14 cellular contexts compared by ENCODE assay signal in genomic region chr7:47295606-47296005, GRCh38.
"Had no signal": no experiment of that assay in that cellular context is flagged by ENCODE, and none has a peak within 500 bp of the region (broad histone marks: within the 10 kb centered on the region; RNA-seq: fewer than 3 reads in every experiment).

No MANE protein-coding gene starts in this region.

- H3K4me3 ChIP-seq: dorsolateral prefrontal cortex, thyroid gland had no signal

- H3K9me3 ChIP-seq: thyroid gland had no signal

- ATAC-seq: activated CD4-positive, CD25-positive, alpha-beta regulatory T cell treated with anti-CD3 and anti-CD28 coated beads, Interleukin-2, amount 50 U/mL, for 24 hours; stimulated activated memory B cell treated with anti-CD40 and anti-IgM and Interleukin-4, amounts not matched to agents 10 μg/mL and 1 μg/mL and 100 μg/mL, for 72 hours; T-cell had no signal

- DNase-seq: activated CD4-positive, alpha-beta T cell treated with anti-CD3 and anti-CD28 coated beads, Interleukin-2, amount 50 U/mL, for 4 hours; activated naive CD4-positive, alpha-beta T cell; activated naive CD8-positive, alpha-beta T cell treated with anti-CD3 and anti-CD28 coated beads, Interleukin-2, amount 10 ng/mL, durations not matched to agents 7 days and 5 days; activated T-cell treated with anti-CD3 and anti-CD28 coated beads for 4 hours; anterior cingulate cortex; dorsolateral prefrontal cortex; hippocampal formation; nephron progenitor cell; stimulated activated CD4-positive, alpha-beta T cell treated with anti-CD3 and anti-CD28 coated beads, Interleukin-2, amount 100 ng/mL, for 48 hours; T-cell; T-helper 9 cell; thyroid gland had no signal

- H3K27me3 ChIP-seq: thyroid gland had no signal
